In the genomic region with DNA sequence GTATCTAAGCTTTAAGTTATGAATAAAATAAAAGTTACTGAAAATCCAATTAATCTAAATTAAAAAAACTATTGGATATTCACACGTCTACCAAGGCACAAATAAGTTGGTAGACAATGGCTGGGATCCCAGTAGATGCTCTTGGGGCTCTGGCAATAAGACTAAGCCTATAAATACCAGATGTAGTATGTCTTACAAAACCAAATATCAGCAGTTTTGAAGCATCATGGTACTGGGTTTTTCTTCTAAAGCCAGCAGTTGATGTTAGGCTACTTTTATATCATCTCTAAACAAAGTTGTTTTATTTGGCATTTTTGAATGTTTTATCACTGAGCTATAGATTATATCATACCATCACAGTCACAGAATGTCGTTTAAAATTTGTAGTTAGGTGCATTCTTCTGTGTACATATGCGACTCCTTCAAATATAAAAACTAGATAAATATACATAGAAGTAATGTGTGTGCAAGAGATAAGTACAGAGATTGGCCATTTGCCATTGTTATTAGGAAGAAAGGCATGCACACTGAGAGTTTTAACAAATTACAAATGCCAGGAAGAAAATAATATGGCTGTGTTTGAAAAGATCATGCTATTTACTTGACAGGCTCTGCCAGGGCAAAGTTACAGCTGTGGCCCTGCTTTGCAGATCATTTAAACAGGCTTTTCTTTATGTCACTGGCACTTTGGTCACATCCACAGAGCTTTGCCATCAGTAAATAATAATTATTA, we compare ENCODE assay signal across 2 cellular contexts.
TF ChIP-seq lines count a peak whose summit lies in the region.

No MANE protein-coding gene starts in this region.

TF ChIP-seq in SK-N-SH, 30 proteins besides CTCF, POLR2A, EP300 and RAD21 (continued from another document):
- TF ChIP-seq, protein P1, sequence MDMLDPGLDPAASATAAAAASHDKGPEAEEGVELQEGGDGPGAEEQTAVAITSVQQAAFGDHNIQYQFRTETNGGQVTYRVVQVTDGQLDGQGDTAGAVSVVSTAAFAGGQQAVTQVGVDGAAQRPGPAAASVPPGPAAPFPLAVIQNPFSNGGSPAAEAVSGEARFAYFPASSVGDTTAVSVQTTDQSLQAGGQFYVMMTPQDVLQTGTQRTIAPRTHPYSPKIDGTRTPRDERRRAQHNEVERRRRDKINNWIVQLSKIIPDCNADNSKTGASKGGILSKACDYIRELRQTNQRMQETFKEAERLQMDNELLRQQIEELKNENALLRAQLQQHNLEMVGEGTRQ (IDR thresholded peaks at IDR 0.05; ENCODE audit: borderline replicate concordance, low read depth, low read length), result no peak

TF ChIP-seq in SK-N-SH treated with all-trans-retinoic acid at 6 μM for 48 hours, 23 proteins besides CTCF, POLR2A, EP300 and RAD21 (continued from another document):
- TF ChIP-seq, protein P2, sequence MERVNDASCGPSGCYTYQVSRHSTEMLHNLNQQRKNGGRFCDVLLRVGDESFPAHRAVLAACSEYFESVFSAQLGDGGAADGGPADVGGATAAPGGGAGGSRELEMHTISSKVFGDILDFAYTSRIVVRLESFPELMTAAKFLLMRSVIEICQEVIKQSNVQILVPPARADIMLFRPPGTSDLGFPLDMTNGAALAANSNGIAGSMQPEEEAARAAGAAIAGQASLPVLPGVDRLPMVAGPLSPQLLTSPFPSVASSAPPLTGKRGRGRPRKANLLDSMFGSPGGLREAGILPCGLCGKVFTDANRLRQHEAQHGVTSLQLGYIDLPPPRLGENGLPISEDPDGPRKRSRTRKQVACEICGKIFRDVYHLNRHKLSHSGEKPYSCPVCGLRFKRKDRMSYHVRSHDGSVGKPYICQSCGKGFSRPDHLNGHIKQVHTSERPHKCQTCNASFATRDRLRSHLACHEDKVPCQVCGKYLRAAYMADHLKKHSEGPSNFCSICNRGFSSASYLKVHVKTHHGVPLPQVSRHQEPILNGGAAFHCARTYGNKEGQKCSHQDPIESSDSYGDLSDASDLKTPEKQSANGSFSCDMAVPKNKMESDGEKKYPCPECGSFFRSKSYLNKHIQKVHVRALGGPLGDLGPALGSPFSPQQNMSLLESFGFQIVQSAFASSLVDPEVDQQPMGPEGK (CRISPR knock-in tag; IDR thresholded peaks at IDR 0.05; ENCODE audit: borderline replicate concordance), result no peak
- no peak for TF ChIP-seq ESRRG (CRISPR knock-in tag; IDR thresholded peaks at IDR 0.05)
